Comparison of ENCODE assay signal across 2 cellular contexts in the genomic region with DNA sequence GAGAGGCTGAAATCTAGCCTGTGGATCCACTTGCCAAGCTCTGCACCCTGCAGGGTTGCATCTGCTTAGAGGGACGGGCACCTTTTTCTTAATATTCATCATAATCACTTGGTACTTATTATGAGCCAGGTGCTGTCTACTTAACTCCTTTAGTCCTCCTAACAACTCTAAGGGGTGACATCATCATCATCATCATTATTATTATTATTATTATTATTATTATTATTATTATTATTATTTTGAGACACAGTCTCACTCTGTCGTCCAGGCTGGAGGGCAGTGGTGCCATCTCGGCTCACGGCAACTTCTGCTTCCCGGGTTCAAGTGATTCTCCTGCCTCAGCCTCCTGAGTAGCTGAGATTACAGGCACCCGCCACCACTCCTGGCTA. TPM values are rescaled to one million over a fixed set of nuclear protein-coding genes. Genes with fewer than 3 reads are reported as not detected.
"Had no signal": no experiment of that assay in that cellular context is flagged by ENCODE, and none has a peak within 500 bp of the region (broad histone marks: within the 10 kb centered on the region; RNA-seq: fewer than 3 reads in every experiment).

No MANE protein-coding gene starts in this region.

RNA-seq across cellular contexts. Expression of a gene that starts 8.1 kb away (rescaled TPM):
- total RNA-seq: LHCN-M2, PC-9 had no signal
